In genomic region chr11:72781063-72781312, GRCh38 we compare ENCODE assay signal across 9 cellular contexts. TPM values are rescaled to one million over a fixed set of nuclear protein-coding genes. Genes with fewer than 3 reads are reported as not detected.
A peak's percentile ranks its signal among the peaks of the same experiment; 100 is the strongest.
DNase-seq lines count a peak whose midpoint lies in the region; ATAC-seq and TF ChIP-seq lines count a peak whose summit lies in the region.
"Had no signal": no experiment of that assay in that cellular context is flagged by ENCODE, and none has a peak within 500 bp of the region (broad histone marks: within the 10 kb centered on the region; RNA-seq: fewer than 3 reads in every experiment).

No MANE protein-coding gene starts in this region.

- H3K9me3 ChIP-seq in Caco-2: no peaks in the 10 kb centered on the region
- H3K9me3 ChIP-seq in parathyroid adenoma (ENCODE audit: control insufficient read depth, low read length): no peaks in the 10 kb centered on the region

- DNase-seq in Caco-2: peak; percentile 85 to 88
- peak; percentile 60 for DNase-seq in NCI-H69 (lab: John Stamatoyannopoulos, UW)
- DNase-seq in epithelial cell of prostate (ENCODE audit: low read depth, low spot score): no peak
- no peak for DNase-seq in RKO (ENCODE audit: low spot score)
- no peak for DNase-seq in NCI-H82 treated with DMSO at 0.1 percent for 48 hours (lab: John Stamatoyannopoulos, UW; ENCODE audit: unreplicated experiment)
- no peak for DNase-seq in activated CD4-positive, alpha-beta T cell treated with anti-CD3 and anti-CD28 coated beads for 4 hours
- DNase-seq: foreskin melanocyte had no signal

- BruUV-seq in Caco-2 (replicated peaks; lab: Mats Ljungman, UMichigan): no TSS peak

- H3K9ac ChIP-seq in parathyroid adenoma: peak overlapping the region; percentile 19

- no peaks in the 10 kb centered on the region for H3K27me3 ChIP-seq in Caco-2 (replicated peaks; ENCODE audit: control insufficient read depth, insufficient read depth, low read length)
- no peaks in the 10 kb centered on the region for H3K27me3 ChIP-seq in parathyroid adenoma (ENCODE audit: control insufficient read depth, insufficient read depth, low read length)

- H3K36me3 Mint-ChIP-seq in Caco-2 (ENCODE audit: insufficient read depth, unreplicated experiment): peaks cover 42% of the 10 kb centered on the region

- H3K4me2 ChIP-seq in parathyroid adenoma (ENCODE audit: low read length): peak overlapping the region; percentile 64

- H3K27ac Mint-ChIP-seq in Caco-2 (ENCODE audit: unreplicated experiment): peak overlapping the region; percentile 88

- H3K27me3 Mint-ChIP-seq in Caco-2 (ENCODE audit: insufficient read depth, unreplicated experiment): no peaks in the 10 kb centered on the region

- H2AFZ ChIP-seq in parathyroid adenoma: peak overlapping the region; percentile 59

- peaks cover 64% of the 10 kb centered on the region for H3K4me1 Mint-ChIP-seq in Caco-2 (ENCODE audit: low read depth, unreplicated experiment)

- H3K4me3 Mint-ChIP-seq in Caco-2 (ENCODE audit: unreplicated experiment): peak overlapping the region; percentile 74

- H3K36me3 ChIP-seq in Caco-2 (ENCODE audit: control insufficient read depth, insufficient read depth, low read length) (peaks cover 31% of the 10 kb centered on the region), parathyroid adenoma (ENCODE audit: control insufficient read depth, insufficient read depth, low read length) (no peaks in the 10 kb centered on the region)

- CTCF ChIA-PET in Caco-2 (lab: Charles Lee): interaction anchor here (1.2 to 7.9 kb wide), 3 partner anchors 9 to 56 kb away, joined by 3 to 74 read pairs (median 9); partner anchors contain the start of gene STARD10

- H3K79me2 ChIP-seq in parathyroid adenoma: peaks cover 3% of the 10 kb centered on the region

- H3K4me1 ChIP-seq in Caco-2 (peaks cover 88% of the 10 kb centered on the region), parathyroid adenoma (no peaks in the 10 kb centered on the region)

- H3K9me3 Mint-ChIP-seq in Caco-2 (ENCODE audit: unreplicated experiment): no peaks in the 10 kb centered on the region

- TF ChIP-seq CTCF in Caco-2 (IDR thresholded peaks at IDR 0.05; ENCODE audit: insufficient read depth in 1 of 2, low read depth in 1 of 2, low read length in 1 of 2, severe bottlenecking in 1 of 2, unreplicated experiment in 1 of 2): peak in 1 of 2 experiments; percentile 1
- no peak for TF ChIP-seq CTCF in parathyroid adenoma (IDR thresholded peaks at IDR 0.05)

- POLR2A ChIA-PET in Caco-2 (lab: Charles Lee): interaction anchor here (0.5 to 1.5 kb wide), 4 partner anchors 40 to 526 kb away, joined by 3 to 8 read pairs (median 4); partner anchors contain the start of gene CLPB

- peak overlapping the region; percentile 88 for H3K4me3 ChIP-seq in Caco-2 (ENCODE audit: low read depth, low read length)
- peak overlapping the region; percentile 66 for H3K4me3 ChIP-seq in parathyroid adenoma (ENCODE audit: low read depth, low read length)

- intact Hi-C loops in Caco-2 (cut with micrococcal nuclease; ENCODE audit: unreplicated experiment): no loop called here

- ATAC-seq in GM18909 (IDR thresholded peaks at IDR 0.05; ENCODE audit: poor library complexity, unreplicated experiment): no peak

- H3K27ac ChIP-seq in epithelial cell of prostate (peak overlapping the region; percentile 36), parathyroid adenoma (no peak overlapping the region)

RNA-seq across cellular contexts. Expression of gene STARD10, which starts 12.9 kb away (rescaled TPM):
- total RNA-seq in Caco-2 (2022): 492 and 501 TPM in 2 replicates

RNA-seq across cellular contexts. Expression of gene ARAP1, which starts 28.8 kb away (rescaled TPM):
- 87.1 and 102 TPM in 2 replicates for total RNA-seq in Caco-2 (2022)

RNA-seq across cellular contexts. Expression of gene ATG16L2, which starts 33.2 kb away (rescaled TPM):
- total RNA-seq in Caco-2 (2022): 19.3 and 25.0 TPM in 2 replicates

Comparison
In these comparisons a context has a peak if more than half of its experiments do, and no peak if none do; other contexts are left out.
1. DNase-seq: peak in Caco-2 (2 of 2) and NCI-H69 (single experiment); none in epithelial cell of prostate (single experiment), RKO (single experiment), NCI-H82 treated with DMSO at 0.1 percent for 48 hours (single experiment) and activated CD4-positive, alpha-beta T cell treated with anti-CD3 and anti-CD28 coated beads for 4 hours (0 of 2).